19 cellular contexts compared by ENCODE assay signal in the genomic region with DNA sequence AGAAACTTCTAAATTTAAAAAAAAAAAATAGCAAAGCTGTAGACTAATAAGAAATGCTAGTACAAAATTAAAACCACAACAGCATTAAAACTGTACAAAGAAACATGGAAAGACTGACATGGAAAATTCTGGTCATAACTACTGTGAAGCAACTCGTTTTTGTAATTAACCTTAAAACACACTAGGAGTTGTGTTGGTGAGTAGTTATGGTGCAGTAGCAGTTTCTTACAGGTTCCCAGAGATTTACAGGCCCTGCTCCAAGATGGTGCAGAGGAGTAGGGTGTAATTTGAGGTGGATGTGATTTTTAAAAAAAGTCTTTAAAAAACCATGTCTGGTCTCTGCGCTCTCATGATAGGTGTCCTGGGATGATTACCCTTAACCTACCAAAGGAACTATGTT. TPM values are rescaled to one million over a fixed set of nuclear protein-coding genes. Genes with fewer than 3 reads are reported as not detected.
DNase-seq lines count a peak whose midpoint lies in the region; ATAC-seq and TF ChIP-seq lines count a peak whose summit lies in the region.
"Had no signal": no experiment of that assay in that cellular context is flagged by ENCODE, and none has a peak within 500 bp of the region (broad histone marks: within the 10 kb centered on the region; RNA-seq: fewer than 3 reads in every experiment).

No MANE protein-coding gene starts in this region.

- H3K4me1 ChIP-seq in upper lobe of right lung = no peaks in the 10 kb centered on the region
- H3K4me1 ChIP-seq: A549, BLaER1, Caco-2 had no signal

- no peaks in the 10 kb centered on the region for H3K9me3 ChIP-seq in upper lobe of right lung
- H3K9me3 ChIP-seq: A549, BLaER1, Caco-2, HAP-1 had no signal

- intact Hi-C loops in activated naive CD4-positive, alpha-beta T cell treated with anti-CD3 and anti-CD28 coated beads for 36 hours (cut with micrococcal nuclease) = no loop called here
- intact Hi-C loops in upper lobe of right lung (cut with DNase I) = no loop called here

- no peak for TF ChIP-seq CTCF in upper lobe of right lung (IDR thresholded peaks at IDR 0.05)

- no peak overlapping the region for H3K27ac ChIP-seq in upper lobe of right lung
- H3K27ac ChIP-seq: A549, BLaER1, C4-2B had no signal

- peaks cover 4% of the 10 kb centered on the region for H3K4me1 Mint-ChIP-seq in activated naive CD4-positive, alpha-beta T cell treated with anti-CD3 and anti-CD28 coated beads for 36 hours (ENCODE audit: low read depth)
- peaks cover 3% of the 10 kb centered on the region for H3K4me1 Mint-ChIP-seq in activated naive CD8-positive, alpha-beta T cell (ENCODE audit: low read depth)
- H3K4me1 Mint-ChIP-seq in activated naive CD8-positive, alpha-beta T cell treated with anti-CD3 and anti-CD28 coated beads, Interleukin-2, amount 50 U/mL, for 24 hours = peaks cover 11% of the 10 kb centered on the region
- H3K4me1 Mint-ChIP-seq: B cell had no signal

- no peak for DNase-seq in activated naive CD4-positive, alpha-beta T cell treated with anti-CD3 and anti-CD28 coated beads for 36 hours
- DNase-seq in activated naive CD4-positive, alpha-beta T cell treated with Interleukin-2 at 50 U/mL for 16 hours = no peak
- no peak for DNase-seq in activated naive CD8-positive, alpha-beta T cell treated with anti-CD3 and anti-CD28 coated beads, Interleukin-2, amount 50 U/mL, for 24 hours
- DNase-seq in upper lobe of right lung (no peak), SKM-1 (lab: John Stamatoyannopoulos, UW; ENCODE audit: unreplicated experiment) (no peak)
- DNase-seq: 8988T; Caco-2; CD4-positive, CD25-positive, alpha-beta regulatory T cell; CD8-positive, alpha-beta T cell; DMS153; DND-41; GOT3; HFFc6 had no signal

- no peak overlapping the region for H3K4me3 ChIP-seq in upper lobe of right lung
- H3K4me3 ChIP-seq: A549, BLaER1, HAP-1 had no signal

- peaks cover 98% of the 10 kb centered on the region for H3K36me3 ChIP-seq in upper lobe of right lung

- CTCF ChIA-PET in activated naive CD4-positive, alpha-beta T cell treated with anti-CD3 and anti-CD28 coated beads for 36 hours (lab: Charles Lee) = no interaction called here

- peak; percentile 65 for ATAC-seq in activated naive CD8-positive, alpha-beta T cell treated with anti-CD3 and anti-CD28 coated beads, Interleukin-2, amount 50 U/mL, for 24 hours
- ATAC-seq in upper lobe of right lung = no peak
- ATAC-seq: A549; CD8-positive, alpha-beta T cell had no signal

- no peak overlapping the region for H3K4me3 Mint-ChIP-seq in activated naive CD4-positive, alpha-beta T cell treated with anti-CD3 and anti-CD28 coated beads for 36 hours
- H3K4me3 Mint-ChIP-seq in activated naive CD8-positive, alpha-beta T cell = no peak overlapping the region
- no peak overlapping the region for H3K4me3 Mint-ChIP-seq in activated naive CD8-positive, alpha-beta T cell treated with anti-CD3 and anti-CD28 coated beads, Interleukin-2, amount 50 U/mL, for 24 hours
- H3K4me3 Mint-ChIP-seq: B cell; CD4-positive, CD25-positive, alpha-beta regulatory T cell; CD8-positive, alpha-beta T cell; HFFc6 had no signal

- H3K27me3 ChIP-seq in upper lobe of right lung = no peaks in the 10 kb centered on the region
- H3K27me3 ChIP-seq: BLaER1 had no signal

- peak overlapping the region; percentile 5 for H3K27ac Mint-ChIP-seq in activated naive CD4-positive, alpha-beta T cell treated with anti-CD3 and anti-CD28 coated beads for 36 hours
- peak overlapping the region; percentile 50 for H3K27ac Mint-ChIP-seq in activated naive CD8-positive, alpha-beta T cell
- peak overlapping the region; percentile 57 for H3K27ac Mint-ChIP-seq in activated naive CD8-positive, alpha-beta T cell treated with anti-CD3 and anti-CD28 coated beads, Interleukin-2, amount 50 U/mL, for 24 hours
- H3K27ac Mint-ChIP-seq: B cell; CD4-positive, CD25-positive, alpha-beta regulatory T cell; CD8-positive, alpha-beta T cell; HFFc6 had no signal

- H3K27me3 Mint-ChIP-seq in activated naive CD4-positive, alpha-beta T cell treated with anti-CD3 and anti-CD28 coated beads for 36 hours (ENCODE audit: low read depth) = no peaks in the 10 kb centered on the region
- no peaks in the 10 kb centered on the region for H3K27me3 Mint-ChIP-seq in activated naive CD8-positive, alpha-beta T cell
- H3K27me3 Mint-ChIP-seq in activated naive CD8-positive, alpha-beta T cell treated with anti-CD3 and anti-CD28 coated beads, Interleukin-2, amount 50 U/mL, for 24 hours = no peaks in the 10 kb centered on the region
- H3K27me3 Mint-ChIP-seq: B cell; CD4-positive, CD25-positive, alpha-beta regulatory T cell had no signal

- peaks cover 17% of the 10 kb centered on the region for H3K36me3 Mint-ChIP-seq in activated naive CD4-positive, alpha-beta T cell treated with anti-CD3 and anti-CD28 coated beads for 36 hours (ENCODE audit: low read depth)
- peaks cover 5% of the 10 kb centered on the region for H3K36me3 Mint-ChIP-seq in activated naive CD8-positive, alpha-beta T cell
- H3K36me3 Mint-ChIP-seq in activated naive CD8-positive, alpha-beta T cell treated with anti-CD3 and anti-CD28 coated beads, Interleukin-2, amount 50 U/mL, for 24 hours (ENCODE audit: low read depth) = peaks cover 42% of the 10 kb centered on the region

- no peaks in the 10 kb centered on the region for H3K9me3 Mint-ChIP-seq in activated naive CD4-positive, alpha-beta T cell treated with anti-CD3 and anti-CD28 coated beads for 36 hours
- H3K9me3 Mint-ChIP-seq in activated naive CD8-positive, alpha-beta T cell (ENCODE audit: low read depth) = no peaks in the 10 kb centered on the region
- H3K9me3 Mint-ChIP-seq in activated naive CD8-positive, alpha-beta T cell treated with anti-CD3 and anti-CD28 coated beads, Interleukin-2, amount 50 U/mL, for 24 hours = no peaks in the 10 kb centered on the region
- H3K9me3 Mint-ChIP-seq: CD4-positive, CD25-positive, alpha-beta regulatory T cell; CD8-positive, alpha-beta T cell; HFFc6 had no signal

RNA-seq across cellular contexts. Expression of gene TNKS2, which starts 31.0 kb away (rescaled TPM):
- total RNA-seq in activated naive CD4-positive, alpha-beta T cell treated with anti-CD3 and anti-CD28 coated beads for 36 hours = 10 to 100 TPM; 39.3 to 40.0 TPM
- 40.5 TPM for total RNA-seq in upper lobe of right lung

Comparison
In these comparisons a context has a peak if more than half of its experiments do, and no peak if none do; other contexts are left out.
1. H3K27ac Mint-ChIP-seq: peak in every context shown above with its lines; median percentile 57 in activated naive CD8-positive, alpha-beta T cell treated with anti-CD3 and anti-CD28 coated beads, Interleukin-2, amount 50 U/mL, for 24 hours; 50 in activated naive CD8-positive, alpha-beta T cell; 5 in activated naive CD4-positive, alpha-beta T cell treated with anti-CD3 and anti-CD28 coated beads for 36 hours.